ENCODE assay signal across 8 cellular contexts in the genomic region with DNA sequence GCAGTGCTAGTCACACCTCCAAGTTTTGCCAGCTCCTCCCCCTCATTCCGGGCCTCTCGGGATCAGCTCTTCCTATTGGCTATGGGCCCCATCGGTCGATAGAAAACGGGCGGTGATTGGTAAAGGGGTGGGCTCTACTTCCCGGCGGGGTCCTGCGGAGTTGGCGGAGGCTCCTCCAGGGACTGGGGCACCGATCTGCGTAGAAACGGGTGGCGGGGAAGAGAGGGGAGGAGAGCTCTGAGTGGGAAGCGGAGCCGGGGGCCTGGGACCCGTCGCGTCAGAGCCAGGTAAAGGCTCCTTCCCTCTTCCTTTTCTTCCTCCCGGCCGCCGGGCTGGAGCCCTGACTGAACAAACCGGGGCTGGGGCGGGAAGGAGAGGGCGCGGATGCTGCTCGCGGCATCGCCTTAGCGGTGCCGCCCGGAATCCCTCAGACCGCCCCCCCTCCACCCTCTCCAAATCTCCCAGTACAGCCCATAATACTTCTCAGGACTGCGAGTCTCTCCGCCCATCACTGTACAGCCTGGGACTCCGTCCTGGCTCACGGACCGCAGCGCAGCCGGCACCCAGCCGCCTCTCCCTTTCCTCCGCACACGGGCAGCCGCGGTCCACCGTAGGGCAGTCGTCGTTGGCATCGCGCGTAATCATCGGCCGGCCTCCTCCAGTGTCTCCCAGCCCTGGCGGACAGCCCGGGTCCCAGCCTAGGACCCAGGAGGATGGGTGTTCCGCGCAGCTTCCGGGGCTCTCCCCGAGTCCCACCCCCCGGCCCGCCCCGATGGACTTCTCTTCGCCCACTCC. TPM values are rescaled to one million over a fixed set of nuclear protein-coding genes. Genes with fewer than 3 reads are reported as not detected.
A peak's percentile ranks its signal among the peaks of the same experiment; 100 is the strongest.
DNase-seq lines count a peak whose midpoint lies in the region; ATAC-seq, FAIRE-seq and TF ChIP-seq lines count a peak whose summit lies in the region.
"Not testable (repeated sequence)": the region's sequence is repeated elsewhere in the genome, so short reads cannot be mapped to it uniquely, and the experiment has no call there.

Gene SRGAP2 (plus strand): TSS at position 178 of the 795 bp plus-strand sequence. CDS start 2,430 bp downstream, outside the sequence.

- TSS peak; percentile 40 for BruUV-seq in HepG2 (replicated peaks; lab: Mats Ljungman, UMichigan)

- H3K36me3 ChIP-seq in HUES48 (ENCODE audit: control insufficient read depth, insufficient read depth, low read length); OCI-LY3 (replicated peaks; ENCODE audit: low read depth, low read length); HepG2 (replicated peaks in 1 of 2; ENCODE audit: control insufficient read depth in 1 of 2, insufficient read depth in 2 of 2, low read length in 2 of 2): not testable (repeated sequence)

- H3K4me2 ChIP-seq in OCI-LY3 (ENCODE audit: low read length) (peak within 1 kb of the TSS; percentile 49), HepG2 (ENCODE audit: low read depth, low read length) (0 out of 2 replicates have a peak within 1 kb of the TSS, but pooled peaks have one; percentile 23)

- not testable (repeated sequence) for H3K27me3 ChIP-seq in HUES48 (ENCODE audit: control insufficient read depth, insufficient read depth, low read length); OCI-LY3 (ENCODE audit: low read depth, low read length); HepG2 (ENCODE audit: control insufficient read depth in 1 of 2, insufficient read depth in 2 of 2, low read length in 2 of 2)

- CTCF ChIA-PET in AG04449 (lab: Yijun Ruan, JAX); activated CD8-positive, alpha-beta memory T cell treated with anti-CD3 and anti-CD28 coated beads for 36 hours (lab: Charles Lee); HepG2 (lab: Yijun Ruan, JAX; ENCODE audit: low intra/inter-chr PET ratio, low total read pairs): not testable (repeated sequence)

- not testable (repeated sequence) for H4K20me1 ChIP-seq in OCI-LY3 (ENCODE audit: insufficient read depth, low read length); HepG2 (ENCODE audit: insufficient read depth, low read length)

- not testable (repeated sequence) for H3K79me2 ChIP-seq in OCI-LY3 (ENCODE audit: low read length); HepG2 (ENCODE audit: insufficient read depth, low read length)

- H3K4me1 ChIP-seq in HUES48 (ENCODE audit: control insufficient read depth, insufficient read depth, low read length); OCI-LY3 (ENCODE audit: low read length); HepG2 (ENCODE audit: insufficient read depth, low read length): not testable (repeated sequence)

- not testable (repeated sequence) for TF ChIP-seq CTCF in AG04449 (IDR thresholded peaks at IDR 0.05; ENCODE audit: insufficient read depth, low read length, missing control alignments); OCI-LY3 (IDR thresholded peaks at IDR 0.05; ENCODE audit: low read depth, low read length); HepG2 (CRISPR knock-in tag; IDR thresholded peaks at IDR 0.05)

- WGBS in HepG2 (ENCODE audit: low lambda C conversion rate), result 3% methylated on average over 12 of the region's 63 CpGs

- not testable (repeated sequence) for H2AFZ ChIP-seq in OCI-LY3 (ENCODE audit: low read depth, low read length); HepG2 (ENCODE audit: low read length)

- POLR2A ChIA-PET in AG04449 (lab: Yijun Ruan, JAX); activated CD8-positive, alpha-beta memory T cell treated with anti-CD3 and anti-CD28 coated beads for 36 hours (lab: Charles Lee); HepG2 (lab: Yijun Ruan, JAX): not testable (repeated sequence)

- in situ Hi-C loops in HepG2 (cut with HindIII; ENCODE audit: extremely low pct_ligation_motif_present, low pct_unique_long_range_greater_than_20kb), result not testable (repeated sequence)

- not testable (repeated sequence) for H3K27ac ChIP-seq in HUES48 (ENCODE audit: low read depth, low read length)
- H3K27ac ChIP-seq in OCI-LY3 (ENCODE audit: low read length) (peak within 1 kb of the TSS; percentile 47; the same call in 1 of the 2 replicates), HepG2 (ENCODE audit: extremely low read length, insufficient read depth, low read length) (peak within 1 kb of the TSS; percentile 35)

- intact Hi-C loops in HepG2 (cut with micrococcal nuclease; ENCODE audit: unreplicated experiment), result not testable (repeated sequence)

- H3K9ac ChIP-seq in HUES48 (ENCODE audit: low read depth, low read length), result not testable (repeated sequence)
- H3K9ac ChIP-seq in OCI-LY3 (ENCODE audit: low read length), result peak within 1 kb of the TSS; percentile 61
- 0 out of 2 replicates have a peak within 1 kb of the TSS, but pooled peaks have one; percentile 22 for H3K9ac ChIP-seq in HepG2 (ENCODE audit: insufficient read depth, low read depth, low read length)

- not testable (repeated sequence) for DNase-seq in AG04449 (ENCODE audit: low read depth, low spot score); HepG2 (ENCODE audit: low spot score)
- DNase-seq in ecto neural progenitor cell (ENCODE audit: low spot score), result peak; percentile 75
- peak; percentile 12 to 45 for DNase-seq in stimulated activated CD4-positive, alpha-beta T cell treated with anti-CD3 and anti-CD28 coated beads, Interleukin-12 subunit alpha, Interleukin-12 subunit beta, amount 100 ng/mL, for 24 hours (ENCODE audit: low read depth in 2 of 2)

- TF ChIP-seq POLR2A in HepG2 (IDR thresholded peaks at IDR 0.05; ENCODE audit: insufficient read depth in 1 of 2, low read depth in 2 of 2, low read length in 2 of 2), result not testable (repeated sequence)

- TF ChIP-seq EP300 in HepG2 (IDR thresholded peaks at IDR 0.05; ENCODE audit: low read depth in 2 of 2, low read length in 2 of 2); HepG2 (CRISPR knock-in tag; IDR thresholded peaks at IDR 0.05; ENCODE audit: borderline replicate concordance): not testable (repeated sequence)

- not testable (repeated sequence) for H3K9me3 ChIP-seq in HUES48 (ENCODE audit: control insufficient read depth, insufficient read depth, low read length); OCI-LY3 (ENCODE audit: insufficient read depth, low read length); HepG2 (ENCODE audit: low read length)

- TF ChIP-seq RAD21 in HepG2 (CRISPR knock-in tag; IDR thresholded peaks at IDR 0.05), result not testable (repeated sequence)

- FAIRE-seq in HepG2 (lab: Jason Lieb, UNC), result not testable (repeated sequence)

- peak; percentile 5 for ATAC-seq in GM21367 (IDR thresholded peaks at IDR 0.05; ENCODE audit: unreplicated experiment)
- peak; percentile 73 for ATAC-seq in HepG2

- H3K4me3 ChIP-seq in AG04449 (ENCODE audit: low read depth, low read length) (peak within 1 kb of the TSS; percentile 57), HUES48 (ENCODE audit: low read depth, low read length) (peak within 1 kb of the TSS; percentile 60), OCI-LY3 (ENCODE audit: low read length) (peak within 1 kb of the TSS; percentile 73), HepG2 (replicated peaks in 1 of 3; ENCODE audit: insufficient read depth in 1 of 3, low read depth in 2 of 3, low read length in 3 of 3) (peak within 1 kb of the TSS in 2 of 3 experiments; percentile 60 to 65; a peak in 3 of 6 replicates)

TF ChIP-seq in HepG2, 621 proteins besides CTCF, POLR2A, EP300 and RAD21 (continues in another document):
- peak; percentile 45; the same call in 1 of the 2 replicates for TF ChIP-seq SAP130 (CRISPR knock-in tag; IDR thresholded peaks at IDR 0.05; ENCODE audit: low read depth)

RNA-seq across cellular contexts. Expression of gene SRGAP2, which starts in this region (rescaled TPM):
- total RNA-seq in activated CD8-positive, alpha-beta memory T cell treated with anti-CD3 and anti-CD28 coated beads for 36 hours, result 10 to 100 TPM; 47.7 to 52.5 TPM
- total RNA-seq in HepG2 (2016; rRNA removed; fragmentation: Illumina TruSeq; extraction: Trizol), result 24.0 and 25.2 TPM in 2 replicates
- 5.7 and 6.3 TPM in 2 replicates for total RNA-seq in HepG2 (2016; cell fraction: cytosol; rRNA removed; fragmentation: Illumina TruSeq; extraction: Trizol; ENCODE audit: low read depth)
- 18.9 and 23.5 TPM in 2 replicates for total RNA-seq in HepG2 (2016; cell fraction: insoluble cytoplasmic fraction; rRNA removed; fragmentation: Illumina TruSeq; extraction: Trizol)
- 15.8 TPM in 2 replicates for total RNA-seq in HepG2 (2016; cell fraction: membrane; rRNA removed; fragmentation: Illumina TruSeq; extraction: Trizol)
- 48.6 and 58.1 TPM in 2 replicates for total RNA-seq in HepG2 (2016; cell fraction: nucleus; rRNA removed; fragmentation: Illumina TruSeq; extraction: Trizol)
- polyA plus RNA-seq in HepG2 (2011; rRNA removed), result 10.0 and 11.5 TPM in 2 replicates
- polyA plus RNA-seq in HepG2 (2011; cell fraction: cytosol; rRNA removed), result 6.9 and 8.6 TPM in 2 replicates
- 65.0 and 69.3 TPM in 2 replicates for polyA plus RNA-seq in HepG2 (2011; cell fraction: nucleus; rRNA removed)
- 22.0 and 24.4 TPM in 2 replicates for polyA plus RNA-seq in HepG2 (2012)
- 1.1 TPM in 2 replicates for polyA plus RNA-seq in HepG2 (2016; cell fraction: cytosol; fragmentation: Illumina TruSeq; extraction: Trizol; ENCODE audit: low read depth)
- polyA plus RNA-seq in HepG2 (2016; cell fraction: insoluble cytoplasmic fraction; fragmentation: Illumina TruSeq; extraction: Trizol; ENCODE audit: low read depth), result 16.9 and 21.4 TPM in 2 replicates
- 5.0 and 5.1 TPM in 2 replicates for polyA plus RNA-seq in HepG2 (2016; cell fraction: membrane; fragmentation: Illumina TruSeq; extraction: Trizol; ENCODE audit: low read depth)
- 50.7 and 50.9 TPM in 2 replicates for polyA plus RNA-seq in HepG2 (2016; cell fraction: nucleus; fragmentation: Illumina TruSeq; extraction: Trizol; ENCODE audit: insufficient read depth, low read depth)
- polyA minus RNA-seq in HepG2 (2011; rRNA and poly(A)+ RNA removed; ENCODE audit: low replicate concordance), result 29.3 and 38.3 TPM in 2 replicates
- polyA minus RNA-seq in HepG2 (2011; cell fraction: cytosol; rRNA and poly(A)+ RNA removed), result 19.2 and 22.7 TPM in 2 replicates
- 95.4 and 97.9 TPM in 2 replicates for polyA minus RNA-seq in HepG2 (2011; cell fraction: nucleus; rRNA and poly(A)+ RNA removed)
